Comparison of ENCODE assay signal across 16 cellular contexts in genomic region chr9:130565792-130566191, GRCh38.
"Had no signal": no experiment of that assay in that cellular context is flagged by ENCODE, and none has a peak within 500 bp of the region (broad histone marks: within the 10 kb centered on the region; RNA-seq: fewer than 3 reads in every experiment).

No MANE protein-coding gene starts in this region.

- H3K9me3 ChIP-seq: gastrocnemius medialis, heart left ventricle, right atrium auricular region, tibial artery, vagina had no signal

- H3K4me1 ChIP-seq: gastrocnemius medialis, heart left ventricle, right atrium auricular region, tibial artery, vagina had no signal

- H3K27ac ChIP-seq: brain microvascular endothelial cell, gastrocnemius medialis, heart left ventricle, right atrium auricular region, skin epidermis, tibial artery, vagina had no signal

- H3K27me3 ChIP-seq: brain microvascular endothelial cell, gastrocnemius medialis, heart left ventricle, right atrium auricular region, vagina had no signal

- ATAC-seq: gastrocnemius medialis, heart left ventricle had no signal

- DNase-seq: activated CD4-positive, alpha-beta T cell treated with anti-CD3 and anti-CD28 coated beads, Interleukin-2, amount 10 ng/mL, durations not matched to agents 7 days and 5 days; activated CD4-positive, CD25-positive, alpha-beta regulatory T cell; activated CD8-positive, alpha-beta memory T cell treated with anti-CD3 and anti-CD28 coated beads, Interleukin-2, amount 50 U/mL, for 48 hours; activated naive CD8-positive, alpha-beta T cell treated with anti-CD3 and anti-CD28 coated beads, Interleukin-2, amount 10 ng/mL, durations not matched to agents 7 days and 5 days; anterior cingulate cortex; brain microvascular endothelial cell; effector memory CD4-positive, alpha-beta T cell; gastrocnemius medialis; heart left ventricle; immature natural killer cell; stimulated activated CD4-positive, alpha-beta T cell treated with anti-CD3 and anti-CD28 coated beads, Interleukin-4, amount 100 ng/mL, for 24 hours; stimulated activated naive CD4-positive, alpha-beta T cell; tibial artery had no signal

- H3K4me3 ChIP-seq: gastrocnemius medialis, heart left ventricle, right atrium auricular region, skin epidermis, tibial artery, vagina had no signal

- H3K36me3 ChIP-seq: brain microvascular endothelial cell, gastrocnemius medialis, heart left ventricle, right atrium auricular region, tibial artery, vagina had no signal
